ENCODE assay signal across 1 cellular context in the genomic region with DNA sequence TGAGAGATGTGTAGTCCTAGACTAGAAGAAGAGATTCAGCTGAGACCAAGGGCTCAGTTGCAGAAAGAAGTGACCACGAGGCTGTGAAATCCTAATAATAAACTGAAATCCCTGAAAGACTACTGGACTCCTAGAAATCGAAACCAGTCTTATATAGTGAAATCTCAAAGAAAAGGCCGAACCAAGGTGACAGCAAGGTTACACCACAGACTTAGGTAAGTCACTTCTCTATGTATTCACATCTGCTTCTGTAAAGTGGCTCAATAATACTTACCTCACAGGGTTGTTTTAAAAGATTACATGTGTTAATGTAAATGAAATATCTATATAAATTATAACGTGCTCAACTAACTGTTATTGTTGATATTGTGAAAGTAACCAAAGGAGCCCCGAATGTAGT.
TF ChIP-seq lines count a peak whose summit lies in the region.

No MANE protein-coding gene starts in this region.

TF ChIP-seq in GM23338, 12 proteins besides CTCF, POLR2A, EP300 and RAD21 (continued from another document):
- TF ChIP-seq, protein P1, sequence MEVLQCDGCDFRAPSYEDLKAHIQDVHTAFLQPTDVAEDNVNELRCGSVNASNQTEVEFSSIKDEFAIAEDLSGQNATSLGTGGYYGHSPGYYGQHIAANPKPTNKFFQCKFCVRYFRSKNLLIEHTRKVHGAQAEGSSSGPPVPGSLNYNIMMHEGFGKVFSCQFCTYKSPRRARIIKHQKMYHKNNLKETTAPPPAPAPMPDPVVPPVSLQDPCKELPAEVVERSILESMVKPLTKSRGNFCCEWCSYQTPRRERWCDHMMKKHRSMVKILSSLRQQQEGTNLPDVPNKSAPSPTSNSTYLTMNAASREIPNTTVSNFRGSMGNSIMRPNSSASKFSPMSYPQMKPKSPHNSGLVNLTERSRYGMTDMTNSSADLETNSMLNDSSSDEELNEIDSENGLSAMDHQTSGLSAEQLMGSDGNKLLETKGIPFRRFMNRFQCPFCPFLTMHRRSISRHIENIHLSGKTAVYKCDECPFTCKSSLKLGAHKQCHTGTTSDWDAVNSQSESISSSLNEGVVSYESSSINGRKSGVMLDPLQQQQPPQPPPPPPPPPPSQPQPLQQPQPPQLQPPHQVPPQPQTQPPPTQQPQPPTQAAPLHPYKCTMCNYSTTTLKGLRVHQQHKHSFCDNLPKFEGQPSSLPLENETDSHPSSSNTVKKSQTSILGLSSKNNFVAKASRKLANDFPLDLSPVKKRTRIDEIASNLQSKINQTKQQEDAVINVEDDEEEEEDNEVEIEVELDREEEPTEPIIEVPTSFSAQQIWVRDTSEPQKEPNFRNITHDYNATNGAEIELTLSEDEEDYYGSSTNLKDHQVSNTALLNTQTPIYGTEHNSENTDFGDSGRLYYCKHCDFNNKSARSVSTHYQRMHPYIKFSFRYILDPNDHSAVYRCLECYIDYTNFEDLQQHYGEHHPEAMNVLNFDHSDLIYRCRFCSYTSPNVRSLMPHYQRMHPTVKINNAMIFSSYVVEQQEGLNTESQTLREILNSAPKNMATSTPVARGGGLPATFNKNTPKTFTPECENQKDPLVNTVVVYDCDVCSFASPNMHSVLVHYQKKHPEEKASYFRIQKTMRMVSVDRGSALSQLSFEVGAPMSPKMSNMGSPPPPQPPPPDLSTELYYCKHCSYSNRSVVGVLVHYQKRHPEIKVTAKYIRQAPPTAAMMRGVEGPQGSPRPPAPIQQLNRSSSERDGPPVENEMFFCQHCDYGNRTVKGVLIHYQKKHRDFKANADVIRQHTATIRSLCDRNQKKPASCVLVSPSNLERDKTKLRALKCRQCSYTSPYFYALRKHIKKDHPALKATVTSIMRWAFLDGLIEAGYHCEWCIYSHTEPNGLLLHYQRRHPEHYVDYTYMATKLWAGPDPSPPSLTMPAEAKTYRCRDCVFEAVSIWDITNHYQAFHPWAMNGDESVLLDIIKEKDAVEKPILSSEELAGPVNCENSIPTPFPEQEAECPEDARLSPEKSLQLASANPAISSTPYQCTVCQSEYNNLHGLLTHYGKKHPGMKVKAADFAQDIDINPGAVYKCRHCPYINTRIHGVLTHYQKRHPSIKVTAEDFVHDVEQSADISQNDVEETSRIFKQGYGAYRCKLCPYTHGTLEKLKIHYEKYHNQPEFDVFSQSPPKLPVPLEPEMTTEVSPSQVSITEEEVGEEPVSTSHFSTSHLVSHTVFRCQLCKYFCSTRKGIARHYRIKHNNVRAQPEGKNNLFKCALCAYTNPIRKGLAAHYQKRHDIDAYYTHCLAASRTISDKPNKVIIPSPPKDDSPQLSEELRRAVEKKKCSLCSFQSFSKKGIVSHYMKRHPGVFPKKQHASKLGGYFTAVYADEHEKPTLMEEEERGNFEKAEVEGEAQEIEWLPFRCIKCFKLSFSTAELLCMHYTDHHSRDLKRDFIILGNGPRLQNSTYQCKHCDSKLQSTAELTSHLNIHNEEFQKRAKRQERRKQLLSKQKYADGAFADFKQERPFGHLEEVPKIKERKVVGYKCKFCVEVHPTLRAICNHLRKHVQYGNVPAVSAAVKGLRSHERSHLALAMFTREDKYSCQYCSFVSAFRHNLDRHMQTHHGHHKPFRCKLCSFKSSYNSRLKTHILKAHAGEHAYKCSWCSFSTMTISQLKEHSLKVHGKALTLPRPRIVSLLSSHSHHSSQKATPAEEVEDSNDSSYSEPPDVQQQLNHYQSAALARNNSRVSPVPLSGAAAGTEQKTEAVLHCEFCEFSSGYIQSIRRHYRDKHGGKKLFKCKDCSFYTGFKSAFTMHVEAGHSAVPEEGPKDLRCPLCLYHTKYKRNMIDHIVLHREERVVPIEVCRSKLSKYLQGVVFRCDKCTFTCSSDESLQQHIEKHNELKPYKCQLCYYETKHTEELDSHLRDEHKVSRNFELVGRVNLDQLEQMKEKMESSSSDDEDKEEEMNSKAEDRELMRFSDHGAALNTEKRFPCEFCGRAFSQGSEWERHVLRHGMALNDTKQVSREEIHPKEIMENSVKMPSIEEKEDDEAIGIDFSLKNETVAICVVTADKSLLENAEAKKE (CRISPR knock-in tag; IDR thresholded peaks at IDR 0.05), result no peak
- TF ChIP-seq EZH2 (IDR thresholded peaks at IDR 0.05; ENCODE audit: low read depth, unreplicated experiment) (no peak), EZH2phosphoT487 (IDR thresholded peaks at IDR 0.05; ENCODE audit: unreplicated experiment) (no peak), ZNF114 (CRISPR knock-in tag; IDR thresholded peaks at IDR 0.05) (no peak), ZNF331 (CRISPR knock-in tag; IDR thresholded peaks at IDR 0.05; ENCODE audit: low read depth) (no peak), STAT1 (IDR thresholded peaks at IDR 0.05; ENCODE audit: unreplicated experiment) (no peak)
- TF ChIP-seq, protein P2, sequence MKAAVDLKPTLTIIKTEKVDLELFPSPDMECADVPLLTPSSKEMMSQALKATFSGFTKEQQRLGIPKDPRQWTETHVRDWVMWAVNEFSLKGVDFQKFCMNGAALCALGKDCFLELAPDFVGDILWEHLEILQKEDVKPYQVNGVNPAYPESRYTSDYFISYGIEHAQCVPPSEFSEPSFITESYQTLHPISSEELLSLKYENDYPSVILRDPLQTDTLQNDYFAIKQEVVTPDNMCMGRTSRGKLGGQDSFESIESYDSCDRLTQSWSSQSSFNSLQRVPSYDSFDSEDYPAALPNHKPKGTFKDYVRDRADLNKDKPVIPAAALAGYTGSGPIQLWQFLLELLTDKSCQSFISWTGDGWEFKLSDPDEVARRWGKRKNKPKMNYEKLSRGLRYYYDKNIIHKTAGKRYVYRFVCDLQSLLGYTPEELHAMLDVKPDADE (IDR thresholded peaks at IDR 0.05), result no peak
- TF ChIP-seq, protein P3, sequence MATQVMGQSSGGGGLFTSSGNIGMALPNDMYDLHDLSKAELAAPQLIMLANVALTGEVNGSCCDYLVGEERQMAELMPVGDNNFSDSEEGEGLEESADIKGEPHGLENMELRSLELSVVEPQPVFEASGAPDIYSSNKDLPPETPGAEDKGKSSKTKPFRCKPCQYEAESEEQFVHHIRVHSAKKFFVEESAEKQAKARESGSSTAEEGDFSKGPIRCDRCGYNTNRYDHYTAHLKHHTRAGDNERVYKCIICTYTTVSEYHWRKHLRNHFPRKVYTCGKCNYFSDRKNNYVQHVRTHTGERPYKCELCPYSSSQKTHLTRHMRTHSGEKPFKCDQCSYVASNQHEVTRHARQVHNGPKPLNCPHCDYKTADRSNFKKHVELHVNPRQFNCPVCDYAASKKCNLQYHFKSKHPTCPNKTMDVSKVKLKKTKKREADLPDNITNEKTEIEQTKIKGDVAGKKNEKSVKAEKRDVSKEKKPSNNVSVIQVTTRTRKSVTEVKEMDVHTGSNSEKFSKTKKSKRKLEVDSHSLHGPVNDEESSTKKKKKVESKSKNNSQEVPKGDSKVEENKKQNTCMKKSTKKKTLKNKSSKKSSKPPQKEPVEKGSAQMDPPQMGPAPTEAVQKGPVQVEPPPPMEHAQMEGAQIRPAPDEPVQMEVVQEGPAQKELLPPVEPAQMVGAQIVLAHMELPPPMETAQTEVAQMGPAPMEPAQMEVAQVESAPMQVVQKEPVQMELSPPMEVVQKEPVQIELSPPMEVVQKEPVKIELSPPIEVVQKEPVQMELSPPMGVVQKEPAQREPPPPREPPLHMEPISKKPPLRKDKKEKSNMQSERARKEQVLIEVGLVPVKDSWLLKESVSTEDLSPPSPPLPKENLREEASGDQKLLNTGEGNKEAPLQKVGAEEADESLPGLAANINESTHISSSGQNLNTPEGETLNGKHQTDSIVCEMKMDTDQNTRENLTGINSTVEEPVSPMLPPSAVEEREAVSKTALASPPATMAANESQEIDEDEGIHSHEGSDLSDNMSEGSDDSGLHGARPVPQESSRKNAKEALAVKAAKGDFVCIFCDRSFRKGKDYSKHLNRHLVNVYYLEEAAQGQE (IDR thresholded peaks at IDR 0.05; ENCODE audit: unreplicated experiment), result no peak
